1 cellular context compared by ENCODE assay signal in genomic region chr1:180521474-180522203, GRCh38.
TF ChIP-seq lines count a peak whose summit lies in the region.

No MANE protein-coding gene starts in this region.

TF ChIP-seq in K562, 482 proteins besides CTCF, POLR2A, EP300 and RAD21 (continued from another document and continues in another):
- TF ChIP-seq UBTF (IDR thresholded peaks at IDR 0.05; ENCODE audit: borderline replicate concordance in 1 of 2, low read depth in 2 of 2, low read length in 2 of 2) (no peak), ZNF398 (CRISPR knock-in tag; IDR thresholded peaks at IDR 0.05) (no peak), EWSR1 (IDR thresholded peaks at IDR 0.05; ENCODE audit: borderline replicate concordance, low read depth, partially characterized antibody) (no peak), HMGXB4 (CRISPR knock-in tag; IDR thresholded peaks at IDR 0.05) (no peak), ZC3H11A (IDR thresholded peaks at IDR 0.05; ENCODE audit: low read depth, low read length) (no peak), TCF3 (CRISPR knock-in tag; IDR thresholded peaks at IDR 0.05) (no peak), ZNF695 (CRISPR knock-in tag; IDR thresholded peaks at IDR 0.05) (no peak), ILK (tag; IDR thresholded peaks at IDR 0.05; ENCODE audit: borderline replicate concordance, low read depth) (no peak), FOXK1 (CRISPR knock-in tag; IDR thresholded peaks at IDR 0.05; ENCODE audit: borderline replicate concordance) (no peak), ZNF408 (CRISPR knock-in tag; IDR thresholded peaks at IDR 0.05; ENCODE audit: low read depth) (no peak), REST (CRISPR knock-in tag; IDR thresholded peaks at IDR 0.05; ENCODE audit: low read depth) (no peak), E2F4 (CRISPR knock-in tag; IDR thresholded peaks at IDR 0.05; ENCODE audit: low read depth) (no peak), NFE2L1 (tag; IDR thresholded peaks at IDR 0.05; ENCODE audit: borderline replicate concordance, low read depth) (no peak), ELF4 (CRISPR knock-in tag; IDR thresholded peaks at IDR 0.05) (no peak), JUNB (CRISPR knock-in tag; conservative IDR thresholded peaks at IDR 0.05) (no peak), HNRNPK (IDR thresholded peaks at IDR 0.05; ENCODE audit: low read depth, low read length, poor library complexity, severe bottlenecking) (no peak), ETS1 (conservative IDR thresholded peaks at IDR 0.05; ENCODE audit: control insufficient read depth, low read depth, low read length) (no peak), TEAD1 (CRISPR knock-in tag; IDR thresholded peaks at IDR 0.05) (no peak), HDGF (IDR thresholded peaks at IDR 0.05) (no peak), CEBPB (tag; IDR thresholded peaks at IDR 0.05) (no peak), ZFP1 (CRISPR knock-in tag; IDR thresholded peaks at IDR 0.05) (no peak), ATF1 (CRISPR knock-in tag; IDR thresholded peaks at IDR 0.05) (no peak), ATF1 (tag; IDR thresholded peaks at IDR 0.05) (no peak), SMAD4 (CRISPR knock-in tag; conservative IDR thresholded peaks at IDR 0.05) (peak; percentile 69), ZNF12 (CRISPR knock-in tag; IDR thresholded peaks at IDR 0.05) (no peak), IFI16 (CRISPR knock-in tag; IDR thresholded peaks at IDR 0.05) (no peak), ATF6 (CRISPR knock-in tag; IDR thresholded peaks at IDR 0.05) (no peak), FOXJ2 (tag; IDR thresholded peaks at IDR 0.05) (no peak), ARHGAP35 (IDR thresholded peaks at IDR 0.05; ENCODE audit: partially characterized antibody) (no peak), TAF1 (IDR thresholded peaks at IDR 0.05; ENCODE audit: control insufficient read depth, extremely low read depth, insufficient read depth, low read length, severe bottlenecking) (no peak), MTA3 (IDR thresholded peaks at IDR 0.05; ENCODE audit: borderline replicate concordance) (no peak), RNF219 (CRISPR knock-in tag; IDR thresholded peaks at IDR 0.05) (no peak), ZEB2 (IDR thresholded peaks at IDR 0.05) (0 out of 2 replicates have a peak, but pooled peaks have one; percentile 39), ZNF583 (CRISPR knock-in tag; IDR thresholded peaks at IDR 0.05) (no peak), SMARCB1 (IDR thresholded peaks at IDR 0.05; ENCODE audit: insufficient read length, low read depth) (no peak), CREB3L1 (IDR thresholded peaks at IDR 0.05; ENCODE audit: borderline replicate concordance, low read depth) (no peak), GTF3C2 (IDR thresholded peaks at IDR 0.05; ENCODE audit: borderline replicate concordance, extremely low read depth, insufficient read length) (no peak)
